In the genomic region with DNA sequence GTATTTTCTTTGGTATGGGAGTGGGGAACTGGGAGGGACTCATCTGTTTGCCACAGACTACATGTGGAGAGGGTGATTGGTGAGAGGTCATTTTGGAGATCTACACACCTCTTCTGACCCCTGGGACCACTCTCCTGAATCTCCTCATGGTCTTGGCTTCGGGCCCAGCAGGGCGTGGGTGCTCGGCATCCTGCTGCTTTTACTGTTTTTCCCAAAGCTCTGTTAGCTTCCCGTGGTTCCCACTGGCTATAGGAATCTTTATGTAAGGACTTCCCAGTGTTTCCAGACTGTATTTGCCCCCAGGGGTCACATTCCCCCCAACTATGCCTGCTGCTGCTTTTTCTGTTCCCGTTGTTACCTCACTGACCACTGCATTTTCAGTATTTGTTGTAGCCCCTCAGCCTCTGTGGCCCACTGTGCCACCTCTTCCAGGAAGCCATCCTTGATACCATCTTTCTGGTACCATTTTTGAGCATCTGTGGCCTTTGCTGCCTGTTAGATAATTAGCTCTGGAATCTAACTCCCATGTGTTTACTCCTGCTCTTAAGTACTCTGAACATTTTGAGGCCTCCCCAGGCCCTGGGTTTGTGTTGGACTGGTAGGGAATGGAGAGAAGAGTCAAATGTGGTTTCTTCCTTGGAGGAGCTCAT, we compare ENCODE assay signal across 13 cellular contexts. TPM values are rescaled to one million over a fixed set of nuclear protein-coding genes. Genes with fewer than 3 reads are reported as not detected.
DNase-seq lines count a peak whose midpoint lies in the region; ATAC-seq, FAIRE-seq and TF ChIP-seq lines count a peak whose summit lies in the region.
"Had no signal": no experiment of that assay in that cellular context is flagged by ENCODE, and none has a peak within 500 bp of the region (broad histone marks: within the 10 kb centered on the region; RNA-seq: fewer than 3 reads in every experiment).

No MANE protein-coding gene starts in this region.

- TF ChIP-seq EP300 in sigmoid colon (IDR thresholded peaks at IDR 0.05): no peak

- no peaks in the 10 kb centered on the region for H3K27me3 Mint-ChIP-seq in activated T-cell treated with anti-CD3 and anti-CD28 coated beads, Interleukin-2, amount 50 U/mL, for 24 hours
- H3K27me3 Mint-ChIP-seq in activated T-helper 2 cell treated with anti-CD3 and anti-CD28 coated beads, Interferon-gamma antibody, Interleukin-2, Interleukin-4, amounts not matched to agents 10 μg/mL and 5 μg/mL and 100 μg/mL, durations not matched to agents 14 hours and 24 hours and 36 hours (ENCODE audit: low read depth): no peaks in the 10 kb centered on the region
- no peaks in the 10 kb centered on the region for H3K27me3 Mint-ChIP-seq in stimulated activated naive CD8-positive, alpha-beta T cell treated with anti-CD3 and anti-CD28 coated beads, Interleukin-15, amount 100 ng/mL, for 72 hours

- H3K4me1 ChIP-seq in kidney (ENCODE audit: control insufficient read depth in 1 of 2, insufficient read depth in 1 of 2, low read depth in 1 of 2, low read length in 2 of 2): peaks cover 36 to 45% of the 10 kb centered on the region in 2 donors
- peaks cover 0 to 67% (median 27%) of the 10 kb centered on the region in 4 donors for H3K4me1 ChIP-seq in sigmoid colon
- peaks cover 4% of the 10 kb centered on the region in 2 donors for H3K4me1 ChIP-seq in aorta (ENCODE audit: control insufficient read depth in 1 of 2, insufficient read depth in 2 of 2, low read length in 2 of 2)

- H3K9me3 Mint-ChIP-seq in activated T-cell treated with anti-CD3 and anti-CD28 coated beads, Interleukin-2, amount 50 U/mL, for 24 hours: no peaks in the 10 kb centered on the region
- no peaks in the 10 kb centered on the region for H3K9me3 Mint-ChIP-seq in activated T-helper 2 cell treated with anti-CD3 and anti-CD28 coated beads, Interferon-gamma antibody, Interleukin-2, Interleukin-4, amounts not matched to agents 10 μg/mL and 5 μg/mL and 100 μg/mL, durations not matched to agents 14 hours and 24 hours and 36 hours
- no peaks in the 10 kb centered on the region for H3K9me3 Mint-ChIP-seq in stimulated activated naive CD8-positive, alpha-beta T cell treated with anti-CD3 and anti-CD28 coated beads, Interleukin-15, amount 100 ng/mL, for 72 hours

- no peak for TF ChIP-seq CTCF in kidney (IDR thresholded peaks at IDR 0.05; ENCODE audit: borderline replicate concordance, extremely low read depth, insufficient read depth)
- no peak for TF ChIP-seq CTCF in sigmoid colon (IDR thresholded peaks at IDR 0.05)

- H3K4me1 Mint-ChIP-seq in activated T-cell treated with anti-CD3 and anti-CD28 coated beads, Interleukin-2, amount 50 U/mL, for 24 hours (ENCODE audit: low read depth): peaks cover 96% of the 10 kb centered on the region
- peaks cover 86% of the 10 kb centered on the region for H3K4me1 Mint-ChIP-seq in activated T-helper 2 cell treated with anti-CD3 and anti-CD28 coated beads, Interferon-gamma antibody, Interleukin-2, Interleukin-4, amounts not matched to agents 10 μg/mL and 5 μg/mL and 100 μg/mL, durations not matched to agents 14 hours and 24 hours and 36 hours (ENCODE audit: low read depth)
- peaks cover 100% of the 10 kb centered on the region for H3K4me1 Mint-ChIP-seq in stimulated activated naive CD8-positive, alpha-beta T cell treated with anti-CD3 and anti-CD28 coated beads, Interleukin-15, amount 100 ng/mL, for 72 hours

- 48 to 62% methylated on average over 5 of the region's 5 CpGs for WGBS in sigmoid colon, 2 donors
- WGBS in aorta, 2 donors: 33 to 44% methylated on average over 5 of the region's 5 CpGs

- no peak for TF ChIP-seq POLR2A in sigmoid colon (IDR thresholded peaks at IDR 0.05)

- no peak for DNase-seq in activated T-cell treated with anti-CD3 and anti-CD28 coated beads, Interleukin-2, amount 50 U/mL, for 24 hours
- DNase-seq in activated T-cell treated with anti-CD3 and anti-CD28 coated beads, Interleukin-2, amount 50 U/mL, for 1 hour: no peak
- no peak for DNase-seq in activated T-helper 2 cell treated with anti-CD3 and anti-CD28 coated beads, Interferon-gamma antibody, Interleukin-2, Interleukin-4, amounts not matched to agents 10 μg/mL and 5 μg/mL and 100 μg/mL, durations not matched to agents 14 hours and 24 hours and 36 hours (ENCODE audit: low spot score)
- peak; percentile 26 for DNase-seq in kidney
- DNase-seq in stimulated activated naive CD8-positive, alpha-beta T cell treated with anti-CD3 and anti-CD28 coated beads, Interleukin-15, amount 100 ng/mL, for 72 hours: no peak
- DNase-seq in HPDE6-E6E7 (ENCODE audit: extremely low spot score): no peak
- no peak for DNase-seq in sigmoid colon
- no peak for DNase-seq in aorta
- DNase-seq: ACHN, MG63, NCI-H446 had no signal

- H3K9me3 ChIP-seq in kidney (ENCODE audit: control insufficient read depth in 1 of 2, low read length in 2 of 2): no peaks in the 10 kb centered on the region
- no peaks in the 10 kb centered on the region for H3K9me3 ChIP-seq in sigmoid colon
- no peaks in the 10 kb centered on the region for H3K9me3 ChIP-seq in aorta (ENCODE audit: control insufficient read depth, low read length)
- H3K9me3 ChIP-seq: MG63 had no signal

- H3K36me3 Mint-ChIP-seq in activated T-cell treated with anti-CD3 and anti-CD28 coated beads, Interleukin-2, amount 50 U/mL, for 24 hours (ENCODE audit: low read depth): peaks cover 46% of the 10 kb centered on the region
- peaks cover 33% of the 10 kb centered on the region for H3K36me3 Mint-ChIP-seq in activated T-helper 2 cell treated with anti-CD3 and anti-CD28 coated beads, Interferon-gamma antibody, Interleukin-2, Interleukin-4, amounts not matched to agents 10 μg/mL and 5 μg/mL and 100 μg/mL, durations not matched to agents 14 hours and 24 hours and 36 hours (ENCODE audit: low read depth)

- H3K4me3 ChIP-seq in kidney (ENCODE audit: low read length in 2 of 2) (no peak overlapping the region), sigmoid colon (no peak overlapping the region), aorta (ENCODE audit: low read length in 2 of 2) (no peak overlapping the region)
- H3K4me3 ChIP-seq: MG63 had no signal

- FAIRE-seq in kidney (lab: Jason Lieb, UNC): no peak
- FAIRE-seq: endometrium had no signal

- H3K27ac Mint-ChIP-seq in activated T-cell treated with anti-CD3 and anti-CD28 coated beads, Interleukin-2, amount 50 U/mL, for 24 hours: peak overlapping the region; percentile 96
- peak overlapping the region; percentile 68 for H3K27ac Mint-ChIP-seq in activated T-helper 2 cell treated with anti-CD3 and anti-CD28 coated beads, Interferon-gamma antibody, Interleukin-2, Interleukin-4, amounts not matched to agents 10 μg/mL and 5 μg/mL and 100 μg/mL, durations not matched to agents 14 hours and 24 hours and 36 hours
- peak overlapping the region; percentile 49 to 86 for H3K27ac Mint-ChIP-seq in stimulated activated naive CD8-positive, alpha-beta T cell treated with anti-CD3 and anti-CD28 coated beads, Interleukin-15, amount 100 ng/mL, for 72 hours

- H3K27ac ChIP-seq in kidney (ENCODE audit: low read depth in 2 of 2, low read length in 2 of 2) (no peak overlapping the region), sigmoid colon (peak overlapping the region in 1 of 4 donors; percentile 30), aorta (ENCODE audit: low read depth in 1 of 2, low read length in 2 of 2) (no peak overlapping the region)
- H3K27ac ChIP-seq: VCaP had no signal

- no peak for ATAC-seq in stimulated activated naive CD8-positive, alpha-beta T cell treated with anti-CD3 and anti-CD28 coated beads, Interleukin-15, amount 100 ng/mL, for 72 hours
- no peak for ATAC-seq in aorta (ENCODE audit: low FRiP score)

- H3K36me3 ChIP-seq in kidney (ENCODE audit: control insufficient read depth in 1 of 2, insufficient read depth in 2 of 2, low read length in 2 of 2) (no peaks in the 10 kb centered on the region), sigmoid colon (no peaks in the 10 kb centered on the region), aorta (ENCODE audit: control insufficient read depth in 1 of 2, insufficient read depth in 2 of 2, low read length in 1 of 2) (no peaks in the 10 kb centered on the region)

- no peak overlapping the region for H3K4me3 Mint-ChIP-seq in activated T-cell treated with anti-CD3 and anti-CD28 coated beads, Interleukin-2, amount 50 U/mL, for 24 hours
- H3K4me3 Mint-ChIP-seq in activated T-helper 2 cell treated with anti-CD3 and anti-CD28 coated beads, Interferon-gamma antibody, Interleukin-2, Interleukin-4, amounts not matched to agents 10 μg/mL and 5 μg/mL and 100 μg/mL, durations not matched to agents 14 hours and 24 hours and 36 hours (ENCODE audit: low read depth): no peak overlapping the region
- peak overlapping the region; percentile 15 to 58 for H3K4me3 Mint-ChIP-seq in stimulated activated naive CD8-positive, alpha-beta T cell treated with anti-CD3 and anti-CD28 coated beads, Interleukin-15, amount 100 ng/mL, for 72 hours

- H3K27me3 ChIP-seq in sigmoid colon: no peaks in the 10 kb centered on the region
- no peaks in the 10 kb centered on the region for H3K27me3 ChIP-seq in aorta (ENCODE audit: control insufficient read depth in 1 of 2, insufficient read depth in 2 of 2, low read length in 1 of 2)
- H3K27me3 ChIP-seq: MG63 had no signal

- no peak overlapping the region for H3K9ac ChIP-seq in kidney (ENCODE audit: low read length in 2 of 2)

- intact Hi-C loops in activated T-helper 2 cell treated with anti-CD3 and anti-CD28 coated beads, Interferon-gamma antibody, Interleukin-2, Interleukin-4, amounts not matched to agents 10 μg/mL and 5 μg/mL and 100 μg/mL, durations not matched to agents 14 hours and 24 hours and 36 hours (cut with micrococcal nuclease): no loop called here
- intact Hi-C loops in kidney (cut with DNase I): no loop called here
- intact Hi-C loops in sigmoid colon (cut with DNase I): no loop called here
- intact Hi-C loops in aorta (cut with DNase I): no loop called here

RNA-seq across cellular contexts. Expression of a gene that starts 14.9 kb away (rescaled TPM):
- 174 and 187 TPM in 2 replicates for total RNA-seq in activated T-helper 2 cell treated with anti-CD3 and anti-CD28 coated beads, Interferon-gamma antibody, Interleukin-2, Interleukin-4, amounts not matched to agents 10 μg/mL and 5 μg/mL and 100 μg/mL, durations not matched to agents 14 hours and 24 hours and 36 hours
- total RNA-seq in kidney: 117 TPM
- polyA plus RNA-seq in kidney (ENCODE audit: insufficient read depth, low read depth, low replicate concordance): 12.5 TPM
- total RNA-seq in sigmoid colon: 100 to 1,000 TPM in 1 of 4 donors, 10 to 100 TPM in 3; 48.5 to 152 (median 67.0) TPM
- polyA plus RNA-seq in sigmoid colon: 10 to 100 TPM in 2 of 3 donors, 1 to 10 TPM in 1; 9.9 to 57.6 (median 19.8) TPM
- total RNA-seq in aorta: 100 to 1,000 TPM in 1 of 2 donors, 10 to 100 TPM in 1; 96.3 to 148 TPM
- 10 to 100 TPM; 17.9 to 52.5 TPM for polyA plus RNA-seq in aorta

Comparison
In these comparisons a context has a peak if more than half of its experiments do, and no peak if none do; other contexts are left out.
1. H3K4me3 Mint-ChIP-seq: peak in stimulated activated naive CD8-positive, alpha-beta T cell treated with anti-CD3 and anti-CD28 coated beads, Interleukin-15, amount 100 ng/mL, for 72 hours (2 of 2); none in activated T-cell treated with anti-CD3 and anti-CD28 coated beads, Interleukin-2, amount 50 U/mL, for 24 hours (single experiment) and activated T-helper 2 cell treated with anti-CD3 and anti-CD28 coated beads, Interferon-gamma antibody, Interleukin-2, Interleukin-4, amounts not matched to agents 10 μg/mL and 5 μg/mL and 100 μg/mL, durations not matched to agents 14 hours and 24 hours and 36 hours (single experiment).
2. Peak in every context shown above with its lines, with median percentiles within 50 percentile points of each other: H3K27ac Mint-ChIP-seq.